7 cellular contexts compared by ENCODE assay signal in the genomic region with DNA sequence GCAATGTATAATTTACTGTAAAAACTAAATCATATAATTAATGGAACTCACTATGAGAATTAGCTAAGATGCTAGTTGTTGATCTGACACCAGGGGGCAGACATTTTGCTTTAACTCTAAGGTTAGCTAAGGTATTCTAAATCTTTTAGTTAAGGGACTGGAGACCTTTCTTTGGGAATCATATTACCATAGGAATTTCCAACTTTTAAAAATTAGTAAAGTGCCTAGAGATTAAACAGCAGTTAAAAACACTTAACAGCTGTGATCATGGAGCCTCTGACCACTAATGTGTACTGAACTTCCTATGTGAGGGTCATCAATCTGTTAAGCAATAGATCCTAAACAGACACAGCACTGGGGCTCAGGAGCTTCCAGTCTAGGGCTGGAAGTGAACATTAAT.
DNase-seq lines count a peak whose midpoint lies in the region; ATAC-seq and TF ChIP-seq lines count a peak whose summit lies in the region.

No MANE protein-coding gene starts in this region.

- H3K27me3 Mint-ChIP-seq in endothelial cell (ENCODE audit: unreplicated experiment), result peaks cover 1% of the 10 kb centered on the region
- H3K27me3 Mint-ChIP-seq in neural crest cell (ENCODE audit: low read depth), result no peaks in the 10 kb centered on the region

- no peak overlapping the region for H3K27ac Mint-ChIP-seq in endothelial cell (ENCODE audit: unreplicated experiment)
- H3K27ac Mint-ChIP-seq in neural crest cell (ENCODE audit: unreplicated experiment), result no peak overlapping the region

- H4K20me1 ChIP-seq in OCI-LY3 (ENCODE audit: insufficient read depth, low read length), result no peaks in the 10 kb centered on the region

- no peaks in the 10 kb centered on the region for H3K9me3 ChIP-seq in OCI-LY3 (ENCODE audit: insufficient read depth, low read length)

- peaks cover 16% of the 10 kb centered on the region for H3K27me3 ChIP-seq in OCI-LY3 (ENCODE audit: low read depth, low read length)

- H3K4me2 ChIP-seq in OCI-LY3 (ENCODE audit: low read length), result no peak overlapping the region

- H3K36me3 Mint-ChIP-seq in endothelial cell (ENCODE audit: low read depth, unreplicated experiment) (peaks cover 4% of the 10 kb centered on the region), neural crest cell (ENCODE audit: low read depth) (no peaks in the 10 kb centered on the region)

- TF ChIP-seq CTCF in OCI-LY3 (IDR thresholded peaks at IDR 0.05; ENCODE audit: low read depth, low read length) (peak; percentile 75), endothelial cell (IDR thresholded peaks at IDR 0.05; ENCODE audit: unreplicated experiment) (peak; percentile 87), neural crest cell (conservative IDR thresholded peaks at IDR 0.05) (peak; percentile 86)

- H3K4me1 Mint-ChIP-seq in endothelial cell (ENCODE audit: unreplicated experiment) (no peaks in the 10 kb centered on the region), neural crest cell (peaks cover 4% of the 10 kb centered on the region)

- no peaks in the 10 kb centered on the region for H3K36me3 ChIP-seq in OCI-LY3 (replicated peaks; ENCODE audit: low read depth, low read length)

- H3K4me3 ChIP-seq in OCI-LY3 (ENCODE audit: low read length), result no peak overlapping the region

- no peak overlapping the region for H2AFZ ChIP-seq in OCI-LY3 (ENCODE audit: low read depth, low read length)

- peak; percentile 60 for DNase-seq in GM03348 (ENCODE audit: low spot score)
- DNase-seq in endothelial cell (ENCODE audit: low spot score), result peak; percentile 47
- peak; percentile 28 for DNase-seq in neural crest cell (ENCODE audit: low read depth, low spot score)
- no peak for DNase-seq in cerebellar nuclear complex (lab: John Stamatoyannopoulos, UW)
- no peak for DNase-seq in HPDE6-E6E7 (ENCODE audit: extremely low spot score)

- H3K9me3 Mint-ChIP-seq in endothelial cell (ENCODE audit: unreplicated experiment), result no peaks in the 10 kb centered on the region
- no peaks in the 10 kb centered on the region for H3K9me3 Mint-ChIP-seq in neural crest cell

- H3K27ac ChIP-seq in OCI-LY3 (ENCODE audit: low read length), result no peak overlapping the region

- no peaks in the 10 kb centered on the region for H3K79me2 ChIP-seq in OCI-LY3 (ENCODE audit: low read length)

- H3K4me1 ChIP-seq in OCI-LY3 (ENCODE audit: low read length), result no peaks in the 10 kb centered on the region

- no peak overlapping the region for H3K9ac ChIP-seq in OCI-LY3 (ENCODE audit: low read length)

- H3K4me3 Mint-ChIP-seq in endothelial cell (ENCODE audit: unreplicated experiment) (no peak overlapping the region), neural crest cell (no peak overlapping the region)

- peak; percentile 60 for ATAC-seq in HG03432 (IDR thresholded peaks at IDR 0.05; ENCODE audit: unreplicated experiment)

Comparison
In these comparisons a context has a peak if more than half of its experiments do, and no peak if none do; other contexts are left out.
1. DNase-seq: peak in GM03348 (single experiment), endothelial cell (single experiment) and neural crest cell (single experiment); none in cerebellar nuclear complex (0 of 2) and HPDE6-E6E7 (single experiment).
2. Peak in every context shown above with its lines, with median percentiles within 50 percentile points of each other: CTCF ChIP-seq.